ENCODE assay signal across 15 cellular contexts in the genomic region with DNA sequence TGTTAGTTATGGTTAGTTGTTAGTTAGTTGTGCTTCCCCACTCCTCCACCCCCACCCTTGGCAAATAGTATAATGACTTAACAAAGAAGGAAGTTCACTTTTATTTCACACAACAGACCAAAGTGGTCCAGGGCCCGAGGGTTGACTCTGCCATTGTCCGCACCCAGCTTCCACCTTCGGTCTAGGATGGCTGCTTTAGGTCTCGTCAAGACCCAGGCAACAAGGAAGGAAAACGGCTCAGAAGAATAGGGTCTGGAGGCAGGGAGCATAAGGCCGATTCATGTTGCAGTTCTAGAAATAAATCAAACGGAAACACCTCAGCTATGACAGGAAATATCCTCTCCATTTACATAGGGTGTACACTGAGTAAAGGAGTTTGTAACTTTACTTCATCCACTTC.
DNase-seq lines count a peak whose midpoint lies in the region; ATAC-seq lines count a peak whose summit lies in the region.
"Had no signal": no experiment of that assay in that cellular context is flagged by ENCODE, and none has a peak within 500 bp of the region (broad histone marks: within the 10 kb centered on the region; RNA-seq: fewer than 3 reads in every experiment).

No MANE protein-coding gene starts in this region.

- H3K9me3 Mint-ChIP-seq in stimulated activated naive CD8-positive, alpha-beta T cell treated with anti-CD3 and anti-CD28 coated beads, Interleukin-15, Interleukin-2, amounts not matched to agents 100 ng/mL and 50 ng/mL, for 24 hours = peaks cover 3% of the 10 kb centered on the region
- peaks cover 5% of the 10 kb centered on the region for H3K9me3 Mint-ChIP-seq in T-helper 1 cell treated with Interleukin-12 subunit alpha and Interleukin-12 subunit beta and Interleukin-4 antibody, amounts not matched to agents 30 μg/mL and 1 μg/mL, for 36 hours
- no peaks in the 10 kb centered on the region for H3K9me3 Mint-ChIP-seq in central memory CD8-positive, alpha-beta T cell

- no peak for DNase-seq in stimulated activated naive CD8-positive, alpha-beta T cell treated with anti-CD3 and anti-CD28 coated beads, Interleukin-15, Interleukin-2, amounts not matched to agents 100 U/mL and 50 U/mL, for 24 hours
- no peak for DNase-seq in central memory CD8-positive, alpha-beta T cell (ENCODE audit: low spot score in 2 of 2)
- no peak for DNase-seq in DMS53 treated with DMSO at 0.1 percent for 48 hours (lab: John Stamatoyannopoulos, UW; ENCODE audit: unreplicated experiment)
- DNase-seq in NCI-H2029 treated with DMSO at 0.1 percent for 48 hours (lab: John Stamatoyannopoulos, UW) = no peak
- DNase-seq in stimulated activated CD4-positive, alpha-beta T cell treated with anti-CD3 and anti-CD28 coated beads, Interleukin-1b, Interleukin-23, amount 100 ng/mL, for 48 hours = no peak
- no peak for DNase-seq in MV-4-11 (lab: John Stamatoyannopoulos, UW)
- DNase-seq: central memory CD4-positive, alpha-beta T cell; DMS 273 treated with DMSO at 0.1 percent for 48 hours; HCEC 1CT; kidney; nucleus accumbens; right cardiac atrium; testis had no signal

- H3K27ac Mint-ChIP-seq in stimulated activated naive CD8-positive, alpha-beta T cell treated with anti-CD3 and anti-CD28 coated beads, Interleukin-15, Interleukin-2, amounts not matched to agents 100 ng/mL and 50 ng/mL, for 24 hours = peak overlapping the region; percentile 34
- peak overlapping the region; percentile 90 for H3K27ac Mint-ChIP-seq in T-helper 1 cell treated with Interleukin-12 subunit alpha and Interleukin-12 subunit beta and Interleukin-4 antibody, amounts not matched to agents 30 μg/mL and 1 μg/mL, for 36 hours
- peak overlapping the region; percentile 56 for H3K27ac Mint-ChIP-seq in central memory CD8-positive, alpha-beta T cell (ENCODE audit: low read depth)

- peaks cover 7% of the 10 kb centered on the region for H3K36me3 Mint-ChIP-seq in stimulated activated naive CD8-positive, alpha-beta T cell treated with anti-CD3 and anti-CD28 coated beads, Interleukin-15, Interleukin-2, amounts not matched to agents 100 ng/mL and 50 ng/mL, for 24 hours (ENCODE audit: low read depth)
- peaks cover 11% of the 10 kb centered on the region for H3K36me3 Mint-ChIP-seq in T-helper 1 cell treated with Interleukin-12 subunit alpha and Interleukin-12 subunit beta and Interleukin-4 antibody, amounts not matched to agents 30 μg/mL and 1 μg/mL, for 36 hours (ENCODE audit: low read depth)
- peaks cover 12% of the 10 kb centered on the region for H3K36me3 Mint-ChIP-seq in central memory CD8-positive, alpha-beta T cell (ENCODE audit: insufficient read depth)

- H3K27me3 Mint-ChIP-seq in stimulated activated naive CD8-positive, alpha-beta T cell treated with anti-CD3 and anti-CD28 coated beads, Interleukin-15, Interleukin-2, amounts not matched to agents 100 ng/mL and 50 ng/mL, for 24 hours = no peaks in the 10 kb centered on the region
- no peaks in the 10 kb centered on the region for H3K27me3 Mint-ChIP-seq in T-helper 1 cell treated with Interleukin-12 subunit alpha and Interleukin-12 subunit beta and Interleukin-4 antibody, amounts not matched to agents 30 μg/mL and 1 μg/mL, for 36 hours (ENCODE audit: low read depth)
- H3K27me3 Mint-ChIP-seq in central memory CD8-positive, alpha-beta T cell = no peaks in the 10 kb centered on the region

- peaks cover 96% of the 10 kb centered on the region for H3K4me1 Mint-ChIP-seq in stimulated activated naive CD8-positive, alpha-beta T cell treated with anti-CD3 and anti-CD28 coated beads, Interleukin-15, Interleukin-2, amounts not matched to agents 100 ng/mL and 50 ng/mL, for 24 hours (ENCODE audit: low read depth)
- peaks cover 70% of the 10 kb centered on the region for H3K4me1 Mint-ChIP-seq in T-helper 1 cell treated with Interleukin-12 subunit alpha and Interleukin-12 subunit beta and Interleukin-4 antibody, amounts not matched to agents 30 μg/mL and 1 μg/mL, for 36 hours (ENCODE audit: low read depth)
- peaks cover 51% of the 10 kb centered on the region for H3K4me1 Mint-ChIP-seq in central memory CD8-positive, alpha-beta T cell

- ATAC-seq in stimulated activated naive CD8-positive, alpha-beta T cell treated with anti-CD3 and anti-CD28 coated beads, Interleukin-15, Interleukin-2, amounts not matched to agents 100 U/mL and 50 U/mL, for 24 hours = no peak
- ATAC-seq in central memory CD8-positive, alpha-beta T cell (replicated peaks; ENCODE audit: extremely low read depth, poor library complexity, severe bottlenecking) = no peak
- ATAC-seq: right cardiac atrium had no signal

- H3K4me3 Mint-ChIP-seq in stimulated activated naive CD8-positive, alpha-beta T cell treated with anti-CD3 and anti-CD28 coated beads, Interleukin-15, Interleukin-2, amounts not matched to agents 100 ng/mL and 50 ng/mL, for 24 hours = peak overlapping the region; percentile 42
- peak overlapping the region; percentile 70 for H3K4me3 Mint-ChIP-seq in T-helper 1 cell treated with Interleukin-12 subunit alpha and Interleukin-12 subunit beta and Interleukin-4 antibody, amounts not matched to agents 30 μg/mL and 1 μg/mL, for 36 hours
- peak overlapping the region; percentile 16 for H3K4me3 Mint-ChIP-seq in central memory CD8-positive, alpha-beta T cell

Comparison
In these comparisons a context has a peak if more than half of its experiments do, and no peak if none do; other contexts are left out.
1. H3K27ac Mint-ChIP-seq: peak in every context shown above with its lines; median percentile 90 in T-helper 1 cell treated with Interleukin-12 subunit alpha and Interleukin-12 subunit beta and Interleukin-4 antibody, amounts not matched to agents 30 μg/mL and 1 μg/mL, for 36 hours; 56 in central memory CD8-positive, alpha-beta T cell; 34 in stimulated activated naive CD8-positive, alpha-beta T cell treated with anti-CD3 and anti-CD28 coated beads, Interleukin-15, Interleukin-2, amounts not matched to agents 100 ng/mL and 50 ng/mL, for 24 hours.
2. H3K4me3 Mint-ChIP-seq: peak in every context shown above with its lines; median percentile 70 in T-helper 1 cell treated with Interleukin-12 subunit alpha and Interleukin-12 subunit beta and Interleukin-4 antibody, amounts not matched to agents 30 μg/mL and 1 μg/mL, for 36 hours; 42 in stimulated activated naive CD8-positive, alpha-beta T cell treated with anti-CD3 and anti-CD28 coated beads, Interleukin-15, Interleukin-2, amounts not matched to agents 100 ng/mL and 50 ng/mL, for 24 hours; 16 in central memory CD8-positive, alpha-beta T cell.